13 cellular contexts compared by ENCODE assay signal in the genomic region with DNA sequence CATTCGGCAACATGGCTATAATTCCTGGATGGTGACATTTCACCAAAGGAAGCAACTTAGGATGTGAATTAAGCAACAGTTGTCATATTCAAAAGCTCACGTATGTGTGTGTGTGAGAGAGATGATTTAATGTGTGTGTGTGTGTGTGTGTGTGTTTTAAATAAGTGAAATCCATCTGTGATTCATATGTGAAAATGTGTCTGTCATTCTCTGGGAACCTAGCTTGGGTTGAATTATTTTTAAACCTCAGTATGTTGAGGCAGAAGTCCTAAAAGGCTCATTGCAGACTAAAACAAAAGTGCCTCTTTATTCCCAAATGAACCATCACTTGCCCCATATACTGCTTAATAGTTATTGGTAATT. TPM values are rescaled to one million over a fixed set of nuclear protein-coding genes. Genes with fewer than 3 reads are reported as not detected.
"Had no signal": no experiment of that assay in that cellular context is flagged by ENCODE, and none has a peak within 500 bp of the region (broad histone marks: within the 10 kb centered on the region; RNA-seq: fewer than 3 reads in every experiment).

No MANE protein-coding gene starts in this region.

- H3K79me2 ChIP-seq: hepatocyte, parathyroid adenoma had no signal

- H3K4me1 Mint-ChIP-seq: mesothelial cell of epicardium had no signal

- H3K4me2 ChIP-seq: hepatocyte had no signal

- H3K9me3 ChIP-seq: lower lobe of right lung had no signal

- H3K27me3 Mint-ChIP-seq: activated CD4-positive, alpha-beta memory T cell treated with anti-CD3 and anti-CD28 coated beads, Interleukin-2, amount 10 ng/mL, durations not matched to agents 7 days and 5 days; activated naive CD8-positive, alpha-beta T cell treated with anti-CD3 and anti-CD28 coated beads, Interleukin-2, amount 50 U/mL, for 24 hours; type B pancreatic cell had no signal

- H3K36me3 ChIP-seq: lower lobe of right lung had no signal

- H3K4me3 ChIP-seq: hepatocyte, lower lobe of right lung had no signal

- H2AFZ ChIP-seq: hepatocyte had no signal

- H3K27ac ChIP-seq: hepatocyte, lower lobe of right lung, parathyroid adenoma had no signal

- H3K4me3 Mint-ChIP-seq: activated CD4-positive, alpha-beta memory T cell treated with anti-CD3 and anti-CD28 coated beads, Interleukin-2, amount 10 ng/mL, durations not matched to agents 7 days and 5 days; activated naive CD8-positive, alpha-beta T cell treated with anti-CD3 and anti-CD28 coated beads, Interleukin-2, amount 50 U/mL, for 24 hours; activated T-cell treated with anti-CD3 and anti-CD28 coated beads, Interleukin-2, amount 50 U/mL, for 72 hours; mesothelial cell of epicardium; type B pancreatic cell had no signal

- H3K27me3 ChIP-seq: hepatocyte had no signal

- H3K36me3 Mint-ChIP-seq: mesothelial cell of epicardium, type B pancreatic cell had no signal

- H3K27ac Mint-ChIP-seq: activated T-cell treated with anti-CD3 and anti-CD28 coated beads, Interleukin-2, amount 50 U/mL, for 72 hours; mesothelial cell of epicardium; type B pancreatic cell had no signal

- H3K9ac ChIP-seq: parathyroid adenoma had no signal

- H3K9me3 Mint-ChIP-seq: activated CD4-positive, alpha-beta memory T cell treated with anti-CD3 and anti-CD28 coated beads, Interleukin-2, amount 10 ng/mL, durations not matched to agents 7 days and 5 days; activated naive CD8-positive, alpha-beta T cell treated with anti-CD3 and anti-CD28 coated beads, Interleukin-2, amount 50 U/mL, for 24 hours; activated T-cell treated with anti-CD3 and anti-CD28 coated beads, Interleukin-2, amount 50 U/mL, for 72 hours; mesothelial cell of epicardium; type B pancreatic cell had no signal

RNA-seq across cellular contexts. Expression of gene CX3CR1, which starts 8.0 kb away (rescaled TPM):
- total RNA-seq: myocyte had no signal
- polyA plus RNA-seq: fibroblast of lung, hepatocyte had no signal

RNA-seq across cellular contexts. Expression of gene CCR8, which starts 41.7 kb away (rescaled TPM):
- total RNA-seq: astrocyte, fibroblast of lung, frontal cortex, hepatocyte, lower lobe of right lung, mesothelial cell of epicardium, myocyte had no signal
- polyA plus RNA-seq: fibroblast of lung, hepatocyte, small intestine had no signal
